Comparison of ENCODE assay signal across 8 cellular contexts in the genomic region with DNA sequence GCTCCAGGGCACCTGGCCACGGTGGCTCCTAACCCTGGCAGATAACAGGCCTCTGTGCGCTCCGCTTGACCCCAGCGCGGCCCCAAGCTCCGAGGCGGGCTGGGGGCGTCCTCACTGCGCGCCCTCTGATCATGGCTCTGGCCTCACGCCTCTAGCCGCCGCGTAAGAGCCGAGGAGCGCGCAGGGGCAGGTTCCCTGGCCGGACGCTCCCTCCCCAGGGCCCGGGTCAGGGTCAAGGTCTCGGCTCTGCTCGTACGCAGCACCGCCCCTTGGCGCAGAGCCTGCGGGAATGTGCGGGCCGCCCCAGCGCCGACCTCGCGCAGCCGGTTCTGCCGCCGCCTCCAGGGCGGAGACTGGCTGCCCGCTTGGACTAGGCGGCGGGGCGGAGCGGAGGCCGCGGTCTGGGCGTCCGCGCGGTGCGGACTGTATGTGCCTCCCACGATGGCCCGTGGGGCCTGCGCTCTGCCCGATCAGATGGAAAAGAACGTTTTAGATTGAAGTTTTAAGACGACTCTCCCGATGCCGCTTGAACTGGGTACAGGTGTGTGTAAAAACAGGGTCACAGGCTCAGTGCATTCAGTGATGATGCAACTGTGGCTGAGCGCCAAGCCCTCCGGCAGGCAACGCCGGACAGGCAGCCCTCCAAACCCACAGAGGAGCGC. TPM values are rescaled to one million over a fixed set of nuclear protein-coding genes. Genes with fewer than 3 reads are reported as not detected.
A peak's percentile ranks its signal among the peaks of the same experiment; 100 is the strongest.
DNase-seq lines count a peak whose midpoint lies in the region; ATAC-seq and TF ChIP-seq lines count a peak whose summit lies in the region.

No MANE protein-coding gene starts in this region.

- no peaks in the 10 kb centered on the region for H3K4me1 ChIP-seq in foreskin keratinocyte

- H3K4me3 Mint-ChIP-seq in activated T-cell treated with anti-CD3 and anti-CD28 coated beads, Interleukin-2, amount 50 U/mL, for 4 hours: peak overlapping the region; percentile 70
- peak overlapping the region; percentile 82 for H3K4me3 Mint-ChIP-seq in nephron progenitor cell

- no peaks in the 10 kb centered on the region for H3K36me3 Mint-ChIP-seq in activated T-cell treated with anti-CD3 and anti-CD28 coated beads, Interleukin-2, amount 50 U/mL, for 4 hours (ENCODE audit: insufficient read depth)
- no peaks in the 10 kb centered on the region for H3K36me3 Mint-ChIP-seq in nephron progenitor cell (ENCODE audit: low read depth)

- H3K27ac ChIP-seq in foreskin keratinocyte: no peak overlapping the region

- ATAC-seq in GM18498 (IDR thresholded peaks at IDR 0.05; ENCODE audit: unreplicated experiment) (peak; percentile 47), foreskin keratinocyte (peak; percentile 48), HG02571 (IDR thresholded peaks at IDR 0.05; ENCODE audit: unreplicated experiment) (no peak)
- ATAC-seq in activated T-cell treated with anti-CD3 and anti-CD28 coated beads, Interleukin-2, amount 50 U/mL, for 4 hours: peak; percentile 55 to 74

- H3K9me3 Mint-ChIP-seq in activated T-cell treated with anti-CD3 and anti-CD28 coated beads, Interleukin-2, amount 50 U/mL, for 4 hours: no peaks in the 10 kb centered on the region
- H3K9me3 Mint-ChIP-seq in nephron progenitor cell: no peaks in the 10 kb centered on the region

- peaks cover 63% of the 10 kb centered on the region for H3K27me3 Mint-ChIP-seq in activated T-cell treated with anti-CD3 and anti-CD28 coated beads, Interleukin-2, amount 50 U/mL, for 4 hours (ENCODE audit: low read depth)
- H3K27me3 Mint-ChIP-seq in nephron progenitor cell (ENCODE audit: low read depth, poor library complexity): peaks cover 88% of the 10 kb centered on the region

- TF ChIP-seq CTCF in foreskin keratinocyte (conservative IDR thresholded peaks at IDR 0.05) (no peak), nephron progenitor cell (IDR thresholded peaks at IDR 0.05) (no peak)

- peaks cover 36% of the 10 kb centered on the region for H3K27me3 ChIP-seq in foreskin keratinocyte

- peaks cover 22% of the 10 kb centered on the region for H3K4me1 Mint-ChIP-seq in activated T-cell treated with anti-CD3 and anti-CD28 coated beads, Interleukin-2, amount 50 U/mL, for 4 hours (ENCODE audit: low read depth)
- peaks cover 23% of the 10 kb centered on the region for H3K4me1 Mint-ChIP-seq in nephron progenitor cell

- no peak overlapping the region for H3K27ac Mint-ChIP-seq in nephron progenitor cell

- DNase-seq in AG08395 (ENCODE audit: low spot score) (peak; percentile 79), HuH-7.5 (ENCODE audit: low spot score) (peak; percentile 73), foreskin keratinocyte (peak in 1 of 2 donors; percentile 13), nephron progenitor cell (peak; percentile 80), NCI-H446 treated with DMSO at 0.1 percent for 48 hours (lab: John Stamatoyannopoulos, UW) (no peak)
- DNase-seq in activated T-cell treated with anti-CD3 and anti-CD28 coated beads, Interleukin-2, amount 50 U/mL, for 4 hours: no peak

RNA-seq across cellular contexts. Expression of a gene that starts 40.8 kb away (rescaled TPM):
- total RNA-seq in activated T-cell treated with anti-CD3 and anti-CD28 coated beads, Interleukin-2, amount 50 U/mL, for 4 hours: 1 to 10 TPM; 6.2 to 7.1 (median 7.0) TPM
- 5.5 and 6.2 TPM in 2 replicates for total RNA-seq in foreskin keratinocyte
- polyA plus RNA-seq in foreskin keratinocyte: 9.0 and 10.5 TPM in 2 replicates

RNA-seq across cellular contexts. Expression of a gene that starts 53.2 kb away (rescaled TPM):
- 10 to 100 TPM; 29.9 to 33.9 (median 31.0) TPM for total RNA-seq in activated T-cell treated with anti-CD3 and anti-CD28 coated beads, Interleukin-2, amount 50 U/mL, for 4 hours
- total RNA-seq in foreskin keratinocyte: 10.0 and 11.5 TPM in 2 replicates
- 12.7 and 13.1 TPM in 2 replicates for polyA plus RNA-seq in foreskin keratinocyte

RNA-seq across cellular contexts. Expression of a gene that starts 57.5 kb away (rescaled TPM):
- 10 to 100 TPM; 33.3 to 41.1 (median 37.0) TPM for total RNA-seq in activated T-cell treated with anti-CD3 and anti-CD28 coated beads, Interleukin-2, amount 50 U/mL, for 4 hours
- total RNA-seq in foreskin keratinocyte: 16.3 and 17.1 TPM in 2 replicates
- 16.8 and 17.9 TPM in 2 replicates for polyA plus RNA-seq in foreskin keratinocyte

Comparison
In these comparisons a context has a peak if more than half of its experiments do, and no peak if none do; other contexts are left out.
1. DNase-seq: peak in AG08395 (single experiment), HuH-7.5 (single experiment) and nephron progenitor cell (single experiment); none in activated T-cell treated with anti-CD3 and anti-CD28 coated beads, Interleukin-2, amount 50 U/mL, for 4 hours (single experiment) and NCI-H446 treated with DMSO at 0.1 percent for 48 hours (single experiment).